ENCODE assay signal across 3 cellular contexts in the genomic region with DNA sequence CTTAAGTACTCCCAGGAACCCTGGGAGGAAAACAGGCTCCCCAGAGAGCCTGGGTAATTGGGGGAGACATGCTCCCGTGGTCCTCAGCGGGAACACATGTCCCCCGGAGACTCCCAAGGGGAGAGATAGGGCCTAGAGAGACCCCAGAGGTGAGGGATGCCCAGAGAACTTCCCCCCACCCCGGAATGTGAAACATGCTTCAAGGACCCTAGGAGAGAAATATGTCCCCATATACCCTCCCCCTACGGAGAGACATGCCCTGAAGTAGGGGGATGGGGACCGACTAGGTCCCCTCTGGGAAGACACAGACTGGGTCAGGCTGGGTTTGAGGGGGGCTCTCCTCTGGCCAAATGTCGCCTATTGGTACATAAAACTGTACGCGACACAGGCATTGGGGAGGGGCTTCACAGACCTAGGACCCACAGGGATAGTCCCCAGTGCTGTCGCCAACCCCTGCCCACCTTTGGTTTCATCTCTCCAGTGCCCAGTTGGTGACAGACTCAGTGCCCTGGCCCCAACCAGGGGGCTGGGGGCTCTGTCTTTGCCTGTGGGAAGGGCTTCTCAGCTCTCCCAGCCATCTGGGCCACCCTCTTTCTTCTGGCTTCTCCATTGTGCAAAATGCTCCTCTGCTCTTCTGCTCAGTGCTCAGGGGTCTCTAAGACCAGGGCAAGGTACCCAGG.
TF ChIP-seq lines count a peak whose summit lies in the region.

No MANE protein-coding gene starts in this region.

TF ChIP-seq in HepG2, 621 proteins besides CTCF, POLR2A, EP300 and RAD21:
- TF ChIP-seq, protein P1, sequence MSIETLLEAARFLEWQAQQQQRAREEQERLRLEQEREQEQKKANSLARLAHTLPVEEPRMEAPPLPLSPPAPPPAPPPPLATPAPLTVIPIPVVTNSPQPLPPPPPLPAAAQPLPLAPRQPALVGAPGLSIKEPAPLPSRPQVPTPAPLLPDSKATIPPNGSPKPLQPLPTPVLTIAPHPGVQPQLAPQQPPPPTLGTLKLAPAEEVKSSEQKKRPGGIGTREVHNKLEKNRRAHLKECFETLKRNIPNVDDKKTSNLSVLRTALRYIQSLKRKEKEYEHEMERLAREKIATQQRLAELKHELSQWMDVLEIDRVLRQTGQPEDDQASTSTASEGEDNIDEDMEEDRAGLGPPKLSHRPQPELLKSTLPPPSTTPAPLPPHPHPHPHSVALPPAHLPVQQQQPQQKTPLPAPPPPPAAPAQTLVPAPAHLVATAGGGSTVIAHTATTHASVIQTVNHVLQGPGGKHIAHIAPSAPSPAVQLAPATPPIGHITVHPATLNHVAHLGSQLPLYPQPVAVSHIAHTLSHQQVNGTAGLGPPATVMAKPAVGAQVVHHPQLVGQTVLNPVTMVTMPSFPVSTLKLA (IDR thresholded peaks at IDR 0.05) = no peak
- TF ChIP-seq ZNF775 (CRISPR knock-in tag; IDR thresholded peaks at IDR 0.05; ENCODE audit: borderline replicate concordance) (no peak), ZC3H4 (CRISPR knock-in tag; IDR thresholded peaks at IDR 0.05; ENCODE audit: borderline replicate concordance) (no peak), PRDM10 (CRISPR knock-in tag; IDR thresholded peaks at IDR 0.05; ENCODE audit: low read depth) (no peak)

TF ChIP-seq in K562, 482 proteins besides CTCF, POLR2A, EP300 and RAD21:
- peak; percentile 15; the same call in 1 of the 2 replicates for TF ChIP-seq ZBTB7A (IDR thresholded peaks at IDR 0.05; ENCODE audit: borderline replicate concordance, control insufficient read depth, low read depth, low read length)
- no peak for TF ChIP-seq NR2C1 (IDR thresholded peaks at IDR 0.05)
- TF ChIP-seq NR2C1 (tag; IDR thresholded peaks at IDR 0.05) = no peak
- no peak for TF ChIP-seq ZFP1 (CRISPR knock-in tag; IDR thresholded peaks at IDR 0.05)

TF ChIP-seq in GM12891, 5 proteins besides CTCF, POLR2A, EP300 and RAD21:
- TF ChIP-seq POU2F2 (IDR thresholded peaks at IDR 0.05; ENCODE audit: low read depth, low read length) (no peak), PAX5 (IDR thresholded peaks at IDR 0.05; ENCODE audit: insufficient read depth, low read length, severe bottlenecking) (no peak), POLR2AphosphoS5 (IDR thresholded peaks at IDR 0.05; ENCODE audit: low read depth, low read length) (no peak), SPI1 (IDR thresholded peaks at IDR 0.05; ENCODE audit: low read depth, low read length) (no peak), TAF1 (IDR thresholded peaks at IDR 0.05; ENCODE audit: low read depth, low read length) (no peak)
